ENCODE assay signal across 2 cellular contexts in the genomic region with DNA sequence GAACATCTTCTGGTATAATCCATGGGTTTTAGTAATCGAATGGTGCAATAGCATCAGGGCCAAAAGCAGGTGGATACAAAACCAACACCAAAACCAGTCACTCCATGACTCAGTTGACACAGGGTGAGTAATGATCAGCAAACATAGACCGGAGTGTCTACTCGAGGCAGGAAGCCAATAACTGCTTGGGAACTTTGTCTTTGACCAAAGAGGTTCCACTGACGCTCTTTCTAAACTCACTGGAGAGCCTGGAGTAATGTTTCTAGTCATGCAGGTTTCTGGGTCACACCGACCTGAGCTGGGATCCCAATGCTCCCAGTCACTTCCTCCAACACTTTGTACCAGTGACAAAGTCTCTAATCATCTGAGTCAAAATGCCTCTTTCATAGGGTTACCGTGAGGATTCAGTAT.
TF ChIP-seq lines count a peak whose summit lies in the region.

No MANE protein-coding gene starts in this region.

TF ChIP-seq in IMR-90, 13 proteins besides CTCF, POLR2A, EP300 and RAD21:
- TF ChIP-seq USF2 (IDR thresholded peaks at IDR 0.05; ENCODE audit: low read depth, low read length) (no peak), CEBPB (IDR thresholded peaks at IDR 0.05; ENCODE audit: low read depth, low read length) (peak; percentile 78), CHD1 (IDR thresholded peaks at IDR 0.05; ENCODE audit: low read depth, low read length) (no peak), MAFK (IDR thresholded peaks at IDR 0.05; ENCODE audit: low read depth, low read length) (no peak), BHLHE40 (IDR thresholded peaks at IDR 0.05; ENCODE audit: low read depth, low read length) (no peak), ELK1 (IDR thresholded peaks at IDR 0.05; ENCODE audit: borderline replicate concordance, low read depth, low read length) (no peak), MXI1 (IDR thresholded peaks at IDR 0.05; ENCODE audit: borderline replicate concordance, low read depth, low read length) (no peak), RCOR1 (IDR thresholded peaks at IDR 0.05; ENCODE audit: insufficient replicate concordance, low read length) (peak; percentile 29), RFX5 (IDR thresholded peaks at IDR 0.05; ENCODE audit: low read depth, low read length) (no peak), FOS (IDR thresholded peaks at IDR 0.05; ENCODE audit: low read depth, low read length) (peak; percentile 46), NFE2L2 (IDR thresholded peaks at IDR 0.05; ENCODE audit: low read depth, low read length) (no peak)

TF ChIP-seq in SK-N-SH, 30 proteins besides CTCF, POLR2A, EP300 and RAD21:
- TF ChIP-seq JUND (IDR thresholded peaks at IDR 0.05) (no peak), MAX (IDR thresholded peaks at IDR 0.05; ENCODE audit: low read depth) (no peak), TEAD4 (IDR thresholded peaks at IDR 0.05; ENCODE audit: borderline replicate concordance, insufficient read depth) (no peak), GABPA (IDR thresholded peaks at IDR 0.05; ENCODE audit: low read depth) (no peak), YY1 (IDR thresholded peaks at IDR 0.05; ENCODE audit: low read depth) (no peak), TCF12 (IDR thresholded peaks at IDR 0.05) (no peak), MEF2A (IDR thresholded peaks at IDR 0.05; ENCODE audit: borderline replicate concordance, low read depth) (no peak), NFIC (IDR thresholded peaks at IDR 0.05; ENCODE audit: borderline replicate concordance) (no peak), EZH2phosphoT487 (IDR thresholded peaks at IDR 0.05; ENCODE audit: borderline replicate concordance, low read depth) (no peak), RFX5 (IDR thresholded peaks at IDR 0.05; ENCODE audit: low read length) (no peak), SIN3A (IDR thresholded peaks at IDR 0.05; ENCODE audit: borderline replicate concordance, low read depth, low read length) (no peak), ELF1 (IDR thresholded peaks at IDR 0.05) (no peak), FOXM1 (IDR thresholded peaks at IDR 0.05; ENCODE audit: low read depth) (no peak), RCOR1 (IDR thresholded peaks at IDR 0.05; ENCODE audit: low read length) (no peak), ZBTB33 (IDR thresholded peaks at IDR 0.05; ENCODE audit: borderline replicate concordance, low read depth) (no peak), REST (IDR thresholded peaks at IDR 0.05; ENCODE audit: low read depth, low read length) (no peak)
- TF ChIP-seq, protein P1, sequence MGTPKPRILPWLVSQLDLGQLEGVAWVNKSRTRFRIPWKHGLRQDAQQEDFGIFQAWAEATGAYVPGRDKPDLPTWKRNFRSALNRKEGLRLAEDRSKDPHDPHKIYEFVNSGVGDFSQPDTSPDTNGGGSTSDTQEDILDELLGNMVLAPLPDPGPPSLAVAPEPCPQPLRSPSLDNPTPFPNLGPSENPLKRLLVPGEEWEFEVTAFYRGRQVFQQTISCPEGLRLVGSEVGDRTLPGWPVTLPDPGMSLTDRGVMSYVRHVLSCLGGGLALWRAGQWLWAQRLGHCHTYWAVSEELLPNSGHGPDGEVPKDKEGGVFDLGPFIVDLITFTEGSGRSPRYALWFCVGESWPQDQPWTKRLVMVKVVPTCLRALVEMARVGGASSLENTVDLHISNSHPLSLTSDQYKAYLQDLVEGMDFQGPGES (IDR thresholded peaks at IDR 0.05; ENCODE audit: low read depth, low read length), result no peak
- TF ChIP-seq, protein P2, sequence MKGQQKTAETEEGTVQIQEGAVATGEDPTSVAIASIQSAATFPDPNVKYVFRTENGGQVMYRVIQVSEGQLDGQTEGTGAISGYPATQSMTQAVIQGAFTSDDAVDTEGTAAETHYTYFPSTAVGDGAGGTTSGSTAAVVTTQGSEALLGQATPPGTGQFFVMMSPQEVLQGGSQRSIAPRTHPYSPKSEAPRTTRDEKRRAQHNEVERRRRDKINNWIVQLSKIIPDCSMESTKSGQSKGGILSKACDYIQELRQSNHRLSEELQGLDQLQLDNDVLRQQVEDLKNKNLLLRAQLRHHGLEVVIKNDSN (IDR thresholded peaks at IDR 0.05; ENCODE audit: borderline replicate concordance, low read depth), result no peak
